ENCODE assay signal across 1 cellular context in the genomic region with DNA sequence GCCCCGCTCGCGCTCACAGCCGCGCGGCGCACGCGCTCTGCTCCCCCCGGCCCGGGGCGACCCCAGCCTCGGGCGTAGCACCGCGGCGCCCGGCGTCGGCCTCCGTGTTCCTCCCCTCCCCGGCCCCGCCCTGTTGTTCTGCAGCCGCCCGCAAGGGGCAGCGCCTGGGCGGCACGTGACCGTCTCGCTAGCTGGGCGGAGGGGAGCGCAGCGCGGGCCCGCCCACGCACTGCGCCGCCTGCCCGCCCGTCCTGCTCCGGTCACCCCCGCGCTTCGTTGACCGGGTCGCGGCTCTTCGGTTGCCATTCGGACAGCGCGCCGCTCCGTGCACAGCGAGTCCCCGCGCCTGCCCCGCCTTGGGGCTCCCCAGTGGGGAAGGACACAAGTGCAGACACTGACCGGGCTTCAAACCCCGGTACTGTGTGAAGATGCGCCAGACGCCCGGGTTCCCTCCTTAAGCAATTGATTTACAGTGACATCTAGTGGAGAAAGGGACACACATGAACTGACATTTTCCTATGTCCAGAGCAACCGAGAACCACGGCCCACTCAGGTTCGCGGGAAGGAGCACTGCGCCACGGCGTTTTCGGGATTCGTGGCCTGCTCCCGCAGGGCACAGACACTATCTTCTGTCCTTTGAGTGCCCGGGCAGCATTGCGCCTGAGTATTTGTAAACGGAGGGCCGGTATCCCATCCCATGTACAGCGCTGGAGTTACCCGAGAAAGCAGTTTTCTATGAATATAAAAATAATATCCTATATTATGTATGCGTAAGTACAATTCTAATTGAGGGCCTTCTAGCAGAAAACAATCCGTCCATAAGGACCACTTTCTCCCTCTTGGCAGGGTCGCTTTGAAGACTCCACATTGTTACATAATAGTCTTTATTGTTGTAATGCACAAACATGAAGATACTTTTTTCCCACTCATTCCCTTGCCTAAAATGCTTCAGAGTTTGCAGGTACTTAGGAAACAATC.
TF ChIP-seq lines count a peak whose summit lies in the region.

No MANE protein-coding gene starts in this region.

TF ChIP-seq in IMR-90, 13 proteins besides CTCF, POLR2A, EP300 and RAD21 (continued from another document):
- TF ChIP-seq USF2 (IDR thresholded peaks at IDR 0.05; ENCODE audit: low read depth, low read length) (peak; percentile 97), RCOR1 (IDR thresholded peaks at IDR 0.05; ENCODE audit: insufficient replicate concordance, low read length) (no peak), BHLHE40 (IDR thresholded peaks at IDR 0.05; ENCODE audit: low read depth, low read length) (peak; percentile 99), CEBPB (IDR thresholded peaks at IDR 0.05; ENCODE audit: low read depth, low read length) (peak; percentile 47; the same call in 1 of the 2 replicates), SMC3 (IDR thresholded peaks at IDR 0.05; ENCODE audit: low read depth, low read length) (peak; percentile 60)
TF ChIP-seq in IMR-90: peak in this region for 6.
